In the genomic region with DNA sequence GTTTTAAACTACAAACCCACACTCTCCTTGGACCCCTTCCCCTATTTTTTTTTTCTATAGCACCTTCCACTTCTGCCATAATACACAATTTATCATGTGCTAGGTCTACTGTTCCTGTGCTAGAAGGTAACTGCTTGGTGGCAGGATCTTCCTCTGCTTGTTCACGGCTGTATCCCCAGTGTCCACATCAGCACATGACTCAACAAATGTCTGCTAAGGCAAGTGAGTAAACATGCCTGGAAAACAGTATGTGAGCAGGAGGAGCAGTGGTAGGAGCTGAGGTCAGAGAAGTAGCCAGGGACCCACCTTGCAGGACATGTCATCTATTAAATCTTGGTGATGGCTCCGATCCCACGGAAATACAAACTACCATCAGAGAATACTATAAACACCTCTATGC, we compare ENCODE assay signal across 25 cellular contexts.
A peak's percentile ranks its signal among the peaks of the same experiment; 100 is the strongest.
DNase-seq lines count a peak whose midpoint lies in the region; ATAC-seq and TF ChIP-seq lines count a peak whose summit lies in the region.
"Had no signal": no experiment of that assay in that cellular context is flagged by ENCODE, and none has a peak within 500 bp of the region (broad histone marks: within the 10 kb centered on the region; RNA-seq: fewer than 3 reads in every experiment).

No MANE protein-coding gene starts in this region.

- H3K4me3 Mint-ChIP-seq in HFFc6 (no peak overlapping the region), progenitor cell of endocrine pancreas (ENCODE audit: low read depth) (no peak overlapping the region)
- H3K4me3 Mint-ChIP-seq: activated CD4-positive, alpha-beta T cell treated with anti-CD3 and anti-CD28 coated beads, Interleukin-2, amount 10 ng/mL, durations not matched to agents 24 days and 14 days; CD14-positive monocyte; mesothelial cell of epicardium; naive thymus-derived CD4-positive, alpha-beta T cell had no signal

- H3K36me3 Mint-ChIP-seq in HFFc6 (ENCODE audit: low read depth), result peaks cover 17% of the 10 kb centered on the region; the same call in 1 of the 2 replicates
- H3K36me3 Mint-ChIP-seq in progenitor cell of endocrine pancreas (ENCODE audit: insufficient read depth), result peaks cover 14% of the 10 kb centered on the region

- H3K4me1 Mint-ChIP-seq in HFFc6 (ENCODE audit: low read depth) (peaks cover 24% of the 10 kb centered on the region), progenitor cell of endocrine pancreas (ENCODE audit: low read depth) (no peaks in the 10 kb centered on the region)
- H3K4me1 Mint-ChIP-seq: mesothelial cell of epicardium had no signal

- TF ChIP-seq EP300 in suprapubic skin (IDR thresholded peaks at IDR 0.05), result no peak

- H3K4me1 ChIP-seq in suprapubic skin, result peaks cover 9% of the 10 kb centered on the region

- H3K27me3 ChIP-seq in suprapubic skin, result no peaks in the 10 kb centered on the region
- H3K27me3 ChIP-seq: dorsolateral prefrontal cortex, heart right ventricle had no signal

- H3K9me3 ChIP-seq in suprapubic skin, result no peaks in the 10 kb centered on the region
- H3K9me3 ChIP-seq: heart right ventricle had no signal

- WGBS in suprapubic skin, result 94% methylated on average over 3 of the region's 3 CpGs

- TF ChIP-seq POLR2A in suprapubic skin (IDR thresholded peaks at IDR 0.05), result no peak

- peak; percentile 46 for DNase-seq in AG20443 (ENCODE audit: low spot score)
- DNase-seq in HFFc6, result peak; percentile 59
- DNase-seq in amniotic epithelial cell (ENCODE audit: low read depth), result peak; percentile 53
- DNase-seq in foreskin fibroblast, result peak; percentile 9 to 35
- no peak for DNase-seq in progenitor cell of endocrine pancreas (ENCODE audit: low spot score, unreplicated experiment)
- no peak for DNase-seq in suprapubic skin (ENCODE audit: low spot score in 2 of 2)
- DNase-seq in omental fat pad (ENCODE audit: low spot score), result no peak
- DNase-seq: activated CD4-positive, alpha-beta T cell treated with anti-CD3 and anti-CD28 coated beads, Interleukin-2, amount 10 ng/mL, durations not matched to agents 24 days and 14 days; activated naive CD4-positive, alpha-beta T cell treated with anti-CD3 and anti-CD28 coated beads, Interleukin-2, amount 50 U/mL, for 16 hours; anterior cingulate cortex; central memory CD4-positive, alpha-beta T cell; dorsolateral prefrontal cortex; heart right ventricle; naive thymus-derived CD4-positive, alpha-beta T cell; NCI-H1092 treated with DMSO at 0.1 percent for 48 hours; NCI-H2081; NCI-H345; NCI-H748 treated with DMSO at 0.1 percent for 48 hours; retina; stimulated activated CD4-positive, alpha-beta T cell treated with anti-CD3 and anti-CD28 coated beads, Interleukin-12 subunit alpha, Interleukin-12 subunit beta, amount 100 ng/mL, for 4 hours; stimulated activated CD4-positive, alpha-beta T cell treated with anti-CD3 and anti-CD28 coated beads, Interleukin-4, amount 100 ng/mL, for 4 hours; stimulated activated naive CD4-positive, alpha-beta T cell treated with Interleukin-2 at 50 U/mL for 16 hours had no signal

- no peak overlapping the region for H3K4me3 ChIP-seq in foreskin fibroblast (ENCODE audit: low read depth in 1 of 2, low read length in 2 of 2)
- no peak overlapping the region for H3K4me3 ChIP-seq in suprapubic skin
- H3K4me3 ChIP-seq: dorsolateral prefrontal cortex, heart right ventricle had no signal

- H3K36me3 ChIP-seq in suprapubic skin, result no peaks in the 10 kb centered on the region
- H3K36me3 ChIP-seq: heart right ventricle had no signal

- H3K9me3 Mint-ChIP-seq in HFFc6 (0 out of 2 replicates have a peak, but pooled peaks cover 3% of the 10 kb centered on the region), progenitor cell of endocrine pancreas (ENCODE audit: low read depth) (peaks cover 8% of the 10 kb centered on the region)

- H3K27me3 Mint-ChIP-seq in HFFc6 (ENCODE audit: insufficient read depth) (peaks cover 2% of the 10 kb centered on the region; the same call in 1 of the 2 replicates), progenitor cell of endocrine pancreas (no peaks in the 10 kb centered on the region)
- H3K27me3 Mint-ChIP-seq: activated CD4-positive, alpha-beta T cell treated with anti-CD3 and anti-CD28 coated beads, Interleukin-2, amount 10 ng/mL, durations not matched to agents 24 days and 14 days; naive thymus-derived CD4-positive, alpha-beta T cell had no signal

- H3K27ac ChIP-seq in suprapubic skin, result no peak overlapping the region
- H3K27ac ChIP-seq: dorsolateral prefrontal cortex, heart right ventricle had no signal

- TF ChIP-seq CTCF in HFFc6 (IDR thresholded peaks at IDR 0.05), result no peak
- no peak for TF ChIP-seq CTCF in foreskin fibroblast (IDR thresholded peaks at IDR 0.05; ENCODE audit: low read depth, low read length)
- TF ChIP-seq CTCF in progenitor cell of endocrine pancreas (IDR thresholded peaks at IDR 0.05; ENCODE audit: unreplicated experiment), result no peak
- no peak for TF ChIP-seq CTCF in suprapubic skin (IDR thresholded peaks at IDR 0.05)
- no peak for TF ChIP-seq CTCF in omental fat pad (IDR thresholded peaks at IDR 0.05)

- ATAC-seq in omental fat pad (ENCODE audit: low FRiP score) (no peak), HG03108 (IDR thresholded peaks at IDR 0.05; ENCODE audit: unreplicated experiment) (no peak)
- ATAC-seq: heart right ventricle; naive thymus-derived CD4-positive, alpha-beta T cell had no signal

- H3K27ac Mint-ChIP-seq in HFFc6, result peak overlapping the region; percentile 72
- no peak overlapping the region for H3K27ac Mint-ChIP-seq in progenitor cell of endocrine pancreas
- H3K27ac Mint-ChIP-seq: activated CD4-positive, alpha-beta T cell treated with anti-CD3 and anti-CD28 coated beads, Interleukin-2, amount 10 ng/mL, durations not matched to agents 24 days and 14 days; mesothelial cell of epicardium; naive thymus-derived CD4-positive, alpha-beta T cell had no signal

Comparison
In these comparisons a context has a peak if more than half of its experiments do, and no peak if none do; other contexts are left out.
1. DNase-seq: peak in AG20443 (single experiment), HFFc6 (single experiment), amniotic epithelial cell (single experiment) and foreskin fibroblast (2 of 2); none in progenitor cell of endocrine pancreas (single experiment), suprapubic skin (0 of 2) and omental fat pad (single experiment).